In genomic region chr21:38903578-38904193, GRCh38 we compare ENCODE assay signal across 12 cellular contexts.
DNase-seq lines count a peak whose midpoint lies in the region; ATAC-seq and TF ChIP-seq lines count a peak whose summit lies in the region.
"Had no signal": no experiment of that assay in that cellular context is flagged by ENCODE, and none has a peak within 500 bp of the region (broad histone marks: within the 10 kb centered on the region; RNA-seq: fewer than 3 reads in every experiment).

No MANE protein-coding gene starts in this region.

- 79% methylated on average over 11 of the region's 14 CpGs for WGBS in esophagus muscularis mucosa
- WGBS in suprapubic skin = 48% methylated on average over 14 of the region's 14 CpGs

- H3K36me3 ChIP-seq in esophagus muscularis mucosa (no peaks in the 10 kb centered on the region), lower lobe of right lung (no peaks in the 10 kb centered on the region), suprapubic skin (no peaks in the 10 kb centered on the region)

- peak overlapping the region; percentile 39 to 83 (median 72) for H3K27ac ChIP-seq in esophagus muscularis mucosa (replicated peaks in 1 of 4)
- H3K27ac ChIP-seq in lower lobe of right lung = peak overlapping the region; percentile 14
- peak overlapping the region; percentile 88 for H3K27ac ChIP-seq in suprapubic skin

- DNase-seq in NCI-H774 (lab: John Stamatoyannopoulos, UW) (peak; percentile 59), esophagus muscularis mucosa (ENCODE audit: extremely low spot score) (no peak), lower lobe of right lung (no peak), suprapubic skin (ENCODE audit: low spot score in 2 of 2) (no peak), germinal center (ENCODE audit: low spot score) (no peak), LoVo (ENCODE audit: low spot score) (no peak), NCI-H1048 (lab: John Stamatoyannopoulos, UW) (no peak), hippocampal formation (lab: John Stamatoyannopoulos, UW) (no peak)
- DNase-seq: activated naive CD4-positive, alpha-beta T cell treated with Interleukin-2 at 50 U/mL for 16 hours; H7; MV-4-11; NCI-H524 treated with DMSO at 0.1 percent for 48 hours had no signal

- peak; percentile 5 for TF ChIP-seq EP300 in esophagus muscularis mucosa (IDR thresholded peaks at IDR 0.05)
- no peak for TF ChIP-seq EP300 in suprapubic skin (IDR thresholded peaks at IDR 0.05)

- no peak for TF ChIP-seq CTCF in esophagus muscularis mucosa (IDR thresholded peaks at IDR 0.05)
- no peak for TF ChIP-seq CTCF in lower lobe of right lung (IDR thresholded peaks at IDR 0.05)
- TF ChIP-seq CTCF in suprapubic skin (IDR thresholded peaks at IDR 0.05) = no peak

- H3K4me3 ChIP-seq in esophagus muscularis mucosa (no peak overlapping the region), lower lobe of right lung (no peak overlapping the region), suprapubic skin (no peak overlapping the region)

- H3K9me3 ChIP-seq in esophagus muscularis mucosa (no peaks in the 10 kb centered on the region), lower lobe of right lung (no peaks in the 10 kb centered on the region), suprapubic skin (no peaks in the 10 kb centered on the region)

- intact Hi-C loops in esophagus muscularis mucosa (cut with DNase I) = loop anchor here (10.0 kb wide), 1 partner anchor 69 kb away; no protein-coding TSS in a partner anchor
- intact Hi-C loops in lower lobe of right lung (cut with DNase I) = no loop called here

- H3K4me1 ChIP-seq in esophagus muscularis mucosa (peaks cover 21 to 32% (median 27%) of the 10 kb centered on the region in 4 donors), lower lobe of right lung (peaks cover 14% of the 10 kb centered on the region), suprapubic skin (peaks cover 44% of the 10 kb centered on the region)

- TF ChIP-seq POLR2A in esophagus muscularis mucosa (IDR thresholded peaks at IDR 0.05; ENCODE audit: low read depth) (no peak), suprapubic skin (IDR thresholded peaks at IDR 0.05) (no peak)

- no peak for ATAC-seq in lower lobe of right lung

- H3K27me3 ChIP-seq in esophagus muscularis mucosa = no peaks in the 10 kb centered on the region
- H3K27me3 ChIP-seq in lower lobe of right lung (ENCODE audit: low read depth) = no peaks in the 10 kb centered on the region
- H3K27me3 ChIP-seq in suprapubic skin = no peaks in the 10 kb centered on the region

Comparison
In these comparisons a context has a peak if more than half of its experiments do, and no peak if none do; other contexts are left out.
1. H3K27ac ChIP-seq: peak in every context shown above with its lines; median percentile 88 in suprapubic skin; 72 in esophagus muscularis mucosa; 14 in lower lobe of right lung.